Comparison of ENCODE assay signal across 8 cellular contexts in the genomic region with DNA sequence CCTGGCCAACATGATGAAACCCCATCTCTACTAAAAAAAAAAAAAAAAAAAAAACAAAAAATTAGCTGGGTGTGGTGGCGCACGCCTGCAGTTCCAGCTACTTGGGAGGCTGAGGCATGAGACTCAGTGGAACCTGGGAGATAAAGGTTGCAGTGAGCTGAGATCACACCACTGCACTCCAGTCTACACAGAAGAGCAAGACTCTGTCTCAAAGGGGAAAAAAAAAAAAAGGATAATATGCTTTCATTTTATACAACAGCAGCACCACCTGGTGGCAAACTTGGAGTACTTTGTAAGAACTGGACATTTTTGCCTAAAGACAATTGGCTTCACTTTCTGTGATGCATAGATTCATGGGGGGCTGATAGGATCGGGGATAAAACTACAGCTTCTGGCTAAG. TPM values are rescaled to one million over a fixed set of nuclear protein-coding genes. Genes with fewer than 3 reads are reported as not detected.
DNase-seq lines count a peak whose midpoint lies in the region; ATAC-seq and TF ChIP-seq lines count a peak whose summit lies in the region.

No MANE protein-coding gene starts in this region.

- no peak overlapping the region for H3K27ac ChIP-seq in suprapubic skin

- peak; percentile 53 to 69 for TF ChIP-seq CTCF in suprapubic skin (IDR thresholded peaks at IDR 0.05)

- no peaks in the 10 kb centered on the region for H3K9me3 ChIP-seq in suprapubic skin

- no peak for TF ChIP-seq EP300 in suprapubic skin (IDR thresholded peaks at IDR 0.05)

- peaks cover 7% of the 10 kb centered on the region for H3K4me1 ChIP-seq in suprapubic skin

- ATAC-seq in GM18907 (IDR thresholded peaks at IDR 0.05; ENCODE audit: unreplicated experiment): peak; percentile 46

- TF ChIP-seq POLR2A in suprapubic skin (IDR thresholded peaks at IDR 0.05): no peak

- peak; percentile 85 for DNase-seq in ACHN
- peak; percentile 60 for DNase-seq in NCI-H460 (ENCODE audit: extremely low read depth, low read depth)
- DNase-seq in activated CD4-positive, alpha-beta T cell treated with anti-CD3 and anti-CD28 coated beads for 4 hours: peak; percentile 69 to 74
- peak; percentile 58 for DNase-seq in effector CD8-positive, alpha-beta T cell (lab: John Stamatoyannopoulos, UW)
- DNase-seq in mucosa of gallbladder (ENCODE audit: low spot score): peak; percentile 54
- DNase-seq in suprapubic skin (ENCODE audit: low spot score in 2 of 2): peak in 1 of 2 donors; percentile 32
- no peak for DNase-seq in NCI-H187 treated with DMSO at 0.1 percent for 48 hours (lab: John Stamatoyannopoulos, UW)

- H3K4me3 ChIP-seq in suprapubic skin: no peak overlapping the region

- WGBS in suprapubic skin: 67% methylated on average over 3 of the region's 3 CpGs

- no peaks in the 10 kb centered on the region for H3K27me3 ChIP-seq in suprapubic skin

- in situ Hi-C loops in ACHN (cut with HindIII; ENCODE audit: low pct_ligation_motif_present, low pct_unique_long_range_greater_than_20kb, low sequenced_read_pairs): loop anchor here (25.0 kb wide), 1 partner anchor 212 kb away; no protein-coding TSS in a partner anchor

- peaks cover 36% of the 10 kb centered on the region for H3K36me3 ChIP-seq in suprapubic skin

RNA-seq across cellular contexts. Expression of a gene that starts 8.5 kb away (rescaled TPM):
- total RNA-seq in NCI-H460 (2014; rRNA removed; shearing (Covaris generic)): 47.6 and 53.4 TPM in 2 replicates
- 64.4 and 90.7 TPM in 2 replicates for polyA plus RNA-seq in NCI-H460 (2014; cell fraction: nucleus; rRNA removed)
- total RNA-seq in mucosa of gallbladder (98.0 TPM), suprapubic skin (100 to 1,000 TPM in 1 of 4 donors, 10 to 100 TPM in 3; 76.9 to 128 (median 90.0) TPM)

RNA-seq across cellular contexts. Expression of a gene that starts 8.6 kb away (rescaled TPM):
- total RNA-seq in NCI-H460 (2014; rRNA removed; shearing (Covaris generic)): 18.4 and 21.4 TPM in 2 replicates
- polyA plus RNA-seq in NCI-H460 (2014; cell fraction: nucleus; rRNA removed): 16.0 and 36.7 TPM in 2 replicates
- 26.0 TPM for total RNA-seq in mucosa of gallbladder
- 10 to 100 TPM; 25.1 to 41.7 (median 34.8) TPM for total RNA-seq in suprapubic skin

RNA-seq across cellular contexts. Expression of a gene that starts 18.4 kb away (rescaled TPM):
- total RNA-seq in NCI-H460 (2014; rRNA removed; shearing (Covaris generic)): not detected in 2 replicates
- 0.11 TPM in 1 of 2 replicates, not detected in the other for polyA plus RNA-seq in NCI-H460 (2014; cell fraction: nucleus; rRNA removed)
- total RNA-seq in mucosa of gallbladder (1.2 TPM), suprapubic skin (10 to 100 TPM in 1 of 4 donors, 1 to 10 TPM in 3; 4.4 to 11.3 (median 7.1) TPM)
